8 cellular contexts compared by ENCODE assay signal in genomic region chr15:74958320-74958907, GRCh38. TPM values are rescaled to one million over a fixed set of nuclear protein-coding genes. Genes with fewer than 3 reads are reported as not detected.
DNase-seq lines count a peak whose midpoint lies in the region; ATAC-seq and TF ChIP-seq lines count a peak whose summit lies in the region.

No MANE protein-coding gene starts in this region.

- TF ChIP-seq EP300 in upper lobe of left lung (IDR thresholded peaks at IDR 0.05): no peak

- POLR2A ChIA-PET in CD4-positive, alpha-beta T cell (lab: Charles Lee): interaction anchor here (1.1 to 2.8 kb wide), 5 partner anchors 21 to 243 kb away, joined by 3 to 8 read pairs (median 7); partner anchors contain the start of genes C15orf39, COX5A, FAM219B and PPCDC

- peak overlapping the region; percentile 62 for H3K4me3 Mint-ChIP-seq in CD4-positive, alpha-beta T cell
- H3K4me3 Mint-ChIP-seq in IgD-negative memory B cell: peak overlapping the region in 3 of 4 donors; percentile 4 to 81 (median 74)

- H3K36me3 ChIP-seq in lower lobe of right lung: no peaks in the 10 kb centered on the region
- no peaks in the 10 kb centered on the region for H3K36me3 ChIP-seq in upper lobe of left lung

- H3K27me3 ChIP-seq in CD4-positive, alpha-beta T cell (ENCODE audit: control insufficient read depth, insufficient read depth, low read length): peaks cover 37% of the 10 kb centered on the region
- H3K27me3 ChIP-seq in lower lobe of right lung (ENCODE audit: low read depth): no peaks in the 10 kb centered on the region
- peaks cover 0 to 6% (median 3%) of the 10 kb centered on the region in 4 donors for H3K27me3 ChIP-seq in upper lobe of left lung

- H3K4me3 ChIP-seq in lower lobe of right lung: peak overlapping the region; percentile 78
- H3K4me3 ChIP-seq in upper lobe of left lung: peak overlapping the region; percentile 15 to 80 (median 63)

- no peaks in the 10 kb centered on the region for H3K9me3 Mint-ChIP-seq in CD4-positive, alpha-beta T cell
- no peaks in the 10 kb centered on the region for H3K9me3 Mint-ChIP-seq in IgD-negative memory B cell

- peak in 1 of 4 donors; percentile 33 for TF ChIP-seq POLR2A in upper lobe of left lung (IDR thresholded peaks at IDR 0.05)

- no peaks in the 10 kb centered on the region for H3K36me3 Mint-ChIP-seq in CD4-positive, alpha-beta T cell (ENCODE audit: low read depth)
- peaks cover 1% of the 10 kb centered on the region for H3K36me3 Mint-ChIP-seq in IgD-negative memory B cell

- peaks cover 35% of the 10 kb centered on the region for H3K27me3 Mint-ChIP-seq in CD4-positive, alpha-beta T cell
- peaks cover 26% of the 10 kb centered on the region for H3K27me3 Mint-ChIP-seq in IgD-negative memory B cell

- no peak overlapping the region for H3K27ac ChIP-seq in CD4-positive, alpha-beta T cell (ENCODE audit: low read depth, low read length)
- H3K27ac ChIP-seq in lower lobe of right lung (peak overlapping the region; percentile 36), upper lobe of left lung (peak overlapping the region in 2 of 4 donors; percentile 13 to 45)

- H3K4me1 Mint-ChIP-seq in CD4-positive, alpha-beta T cell (ENCODE audit: low read depth): peaks cover 21% of the 10 kb centered on the region
- H3K4me1 Mint-ChIP-seq in IgD-negative memory B cell: peaks cover 5 to 12% (median 11%) of the 10 kb centered on the region in 3 donors

- CTCF ChIA-PET in CD4-positive, alpha-beta T cell (lab: Charles Lee): interaction anchor here (1.1 to 1.5 kb wide), 2 partner anchors 8 to 326 kb away, joined by 3 to 5 read pairs; no protein-coding TSS in a partner anchor

- peaks cover 43% of the 10 kb centered on the region for H3K4me1 ChIP-seq in lower lobe of right lung
- H3K4me1 ChIP-seq in upper lobe of left lung: peaks cover 45 to 63% (median 52%) of the 10 kb centered on the region in 4 donors

- H3K27ac Mint-ChIP-seq in CD4-positive, alpha-beta T cell: no peak overlapping the region
- peak overlapping the region in 1 of 3 donors; percentile 29 for H3K27ac Mint-ChIP-seq in IgD-negative memory B cell

- no peak for DNase-seq in CD4-positive, alpha-beta T cell
- DNase-seq in dermis blood vessel endothelial cell (peak; percentile 35), lower lobe of right lung (peak; percentile 81), upper lobe of left lung (peak; percentile 79 to 80), amniotic stem cell (lab: John Stamatoyannopoulos, UW) (no peak)

- H3K9me3 ChIP-seq in CD4-positive, alpha-beta T cell (ENCODE audit: control insufficient read depth, low read length): no peaks in the 10 kb centered on the region
- H3K9me3 ChIP-seq in lower lobe of right lung (no peaks in the 10 kb centered on the region), upper lobe of left lung (no peaks in the 10 kb centered on the region)

- intact Hi-C loops in CD4-positive, alpha-beta T cell (cut with DNase I, micrococcal nuclease): loop anchor here in 1 of 2 experiments (10.0 kb wide), 1 partner anchor 584 kb away; no protein-coding TSS in a partner anchor
- intact Hi-C loops in lower lobe of right lung (cut with DNase I): no loop called here

- no peak for ATAC-seq in CD4-positive, alpha-beta T cell (ENCODE audit: poor library complexity)
- peak; percentile 41 to 56 for ATAC-seq in lower lobe of right lung
- ATAC-seq in upper lobe of left lung (ENCODE audit: low FRiP score in 2 of 2): peak; percentile 49 to 64
- ATAC-seq in GM19467 (IDR thresholded peaks at IDR 0.05; ENCODE audit: unreplicated experiment): no peak
- no peak for ATAC-seq in HG02852 (IDR thresholded peaks at IDR 0.05; ENCODE audit: unreplicated experiment)

- TF ChIP-seq CTCF in CD4-positive, alpha-beta T cell (IDR thresholded peaks at IDR 0.05): no peak
- TF ChIP-seq CTCF in lower lobe of right lung (IDR thresholded peaks at IDR 0.05): peak; percentile 45
- peak; percentile 19 to 74 (median 48) for TF ChIP-seq CTCF in upper lobe of left lung (IDR thresholded peaks at IDR 0.05)

- WGBS in upper lobe of left lung, 2 donors: 4 to 5% methylated on average over 12 to 25 of the region's 28 CpGs

RNA-seq across cellular contexts. Expression of gene RPP25, which starts 1.8 kb away (rescaled TPM):
- under 1 TPM; 0.14 to 0.45 TPM for total RNA-seq in CD4-positive, alpha-beta T cell
- polyA plus RNA-seq in IgD-negative memory B cell: 4.9 TPM
- total RNA-seq in dermis blood vessel endothelial cell (25.8 and 31.1 TPM in 2 replicates), lower lobe of right lung (17.0 TPM), upper lobe of left lung (10 to 100 TPM in 5 of 6 donors, 1 to 10 TPM in 1; 9.4 to 28.4 (median 19.2) TPM)

RNA-seq across cellular contexts. Expression of gene COX5A, which starts 20.5 kb away (rescaled TPM):
- 10 to 100 TPM; 40.7 to 44.2 TPM for total RNA-seq in CD4-positive, alpha-beta T cell
- 325 TPM for polyA plus RNA-seq in IgD-negative memory B cell
- total RNA-seq in dermis blood vessel endothelial cell (47.5 and 79.2 TPM in 2 replicates), lower lobe of right lung (134 TPM), upper lobe of left lung (100 to 1,000 TPM in 2 of 6 donors, 10 to 100 TPM in 4; 50.9 to 168 (median 93.0) TPM)

RNA-seq across cellular contexts. Expression of gene SCAMP5, which starts 36.9 kb away (rescaled TPM):
- total RNA-seq in CD4-positive, alpha-beta T cell: 1 to 10 TPM; 5.7 to 6.4 TPM
- 0.24 TPM for polyA plus RNA-seq in IgD-negative memory B cell
- total RNA-seq in dermis blood vessel endothelial cell: 9.5 and 11.6 TPM in 2 replicates
- total RNA-seq in lower lobe of right lung: 1.9 TPM
- total RNA-seq in upper lobe of left lung: 10 to 100 TPM in 1 of 6 donors, 1 to 10 TPM in 5; 1.0 to 12.3 (median 3.0) TPM

RNA-seq across cellular contexts. Expression of gene FAM219B, which starts 51.8 kb away (rescaled TPM):
- 10 to 100 TPM; 21.5 to 26.8 TPM for total RNA-seq in CD4-positive, alpha-beta T cell
- polyA plus RNA-seq in IgD-negative memory B cell: 42.7 TPM
- total RNA-seq in dermis blood vessel endothelial cell (41.0 and 57.0 TPM in 2 replicates), lower lobe of right lung (92.2 TPM), upper lobe of left lung (100 to 1,000 TPM in 1 of 6 donors, 10 to 100 TPM in 5; 49.3 to 122 (median 71.5) TPM)

Comparison
In these comparisons a context has a peak if more than half of its experiments do, and no peak if none do; other contexts are left out.
1. ATAC-seq: peak in lower lobe of right lung (2 of 2) and upper lobe of left lung (2 of 2); none in CD4-positive, alpha-beta T cell (single experiment), GM19467 (single experiment) and HG02852 (single experiment).
2. DNase-seq: peak in dermis blood vessel endothelial cell (single experiment), lower lobe of right lung (single experiment) and upper lobe of left lung (2 of 2); none in CD4-positive, alpha-beta T cell (0 of 10) and amniotic stem cell (single experiment).
3. RNA of gene RPP25, which starts 1.8 kb away (total RNA-seq): 25.8 to 31.1 TPM in dermis blood vessel endothelial cell, 9.4 to 28.4 TPM in upper lobe of left lung and 17.0 TPM in lower lobe of right lung (single experiment); 0.14 to 0.45 TPM in CD4-positive, alpha-beta T cell; every median in the first group is over 4 times any median in the second.